8 cellular contexts compared by ENCODE assay signal in the genomic region with DNA sequence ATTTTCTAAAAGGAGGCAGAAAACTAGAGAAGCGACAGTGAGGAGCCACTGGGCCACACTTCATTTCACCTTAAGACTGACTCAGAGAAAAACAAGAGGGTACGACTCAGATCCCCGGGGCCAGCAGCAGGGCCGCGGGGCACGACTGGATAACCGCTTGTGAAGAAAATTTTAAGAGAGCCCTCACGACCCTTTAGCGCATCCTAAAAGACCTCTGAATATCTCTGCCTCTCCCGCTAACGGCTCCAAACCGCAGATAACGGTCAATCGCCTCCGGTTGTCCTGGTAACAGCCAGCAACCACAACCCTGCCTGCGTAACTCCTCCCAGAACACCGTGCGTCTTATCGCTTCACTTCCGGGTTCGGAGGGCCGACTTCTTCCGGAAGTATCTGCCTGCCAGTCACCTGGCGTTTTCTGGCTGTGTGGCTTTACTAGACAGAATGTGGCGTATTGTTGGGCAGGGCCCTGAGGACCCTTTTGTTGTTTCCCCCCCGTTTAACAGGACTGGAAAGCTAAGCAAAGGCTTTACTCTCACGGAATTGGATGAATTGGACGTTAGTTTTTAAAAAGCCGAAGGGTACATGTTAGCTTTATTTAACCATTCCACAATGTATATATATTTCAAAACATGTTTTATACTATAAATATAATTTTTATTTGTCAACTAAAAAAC. TPM values are rescaled to one million over a fixed set of nuclear protein-coding genes. Genes with fewer than 3 reads are reported as not detected.
DNase-seq lines count a peak whose midpoint lies in the region; ATAC-seq and TF ChIP-seq lines count a peak whose summit lies in the region.

No MANE protein-coding gene starts in this region.

- H3K4me1 ChIP-seq in OCI-LY1 (ENCODE audit: insufficient read depth, low read length, severe bottlenecking) (peaks cover 36% of the 10 kb centered on the region), mucosa of descending colon (ENCODE audit: low read depth) (peaks cover 5% of the 10 kb centered on the region)

- H3K4me3 ChIP-seq in OCI-LY1 (ENCODE audit: low read depth, low read length, poor library complexity, severe bottlenecking) (peak overlapping the region; percentile 83), mucosa of descending colon (no peak overlapping the region)

- peak overlapping the region; percentile 78 for H3K9ac ChIP-seq in OCI-LY1 (ENCODE audit: low read length)

- H3F3A ChIP-seq in OCI-LY1 (ENCODE audit: insufficient read depth, low read length) = no peaks in the 10 kb centered on the region

- H3K4me2 ChIP-seq in OCI-LY1 (ENCODE audit: low read length) = peak overlapping the region; percentile 90

- H2AFZ ChIP-seq in OCI-LY1 (ENCODE audit: low read length) = peak overlapping the region; percentile 58; the same call in 1 of the 2 replicates

- no peaks in the 10 kb centered on the region for H3K9me2 ChIP-seq in OCI-LY1 (ENCODE audit: low read depth, low read length)

- no peaks in the 10 kb centered on the region for H3K27me3 ChIP-seq in OCI-LY1 (ENCODE audit: insufficient read depth, low read length)

- H3K9me3 ChIP-seq in OCI-LY1 (ENCODE audit: low read length) = no peaks in the 10 kb centered on the region
- H3K9me3 ChIP-seq in mucosa of descending colon = no peaks in the 10 kb centered on the region

- peak; percentile 99 for ATAC-seq in GM21526 (IDR thresholded peaks at IDR 0.05; ENCODE audit: low FRiP score, unreplicated experiment)
- peak; percentile 99 for ATAC-seq in mucosa of descending colon

- no peaks in the 10 kb centered on the region for H4K20me1 ChIP-seq in OCI-LY1 (ENCODE audit: insufficient read depth, low read length)

- H3K36me3 ChIP-seq in OCI-LY1 (ENCODE audit: insufficient read depth, low read length) (no peaks in the 10 kb centered on the region), mucosa of descending colon (ENCODE audit: low read depth) (no peaks in the 10 kb centered on the region)

- DNase-seq in DMS 273 (lab: John Stamatoyannopoulos, UW; ENCODE audit: unreplicated experiment) (peak; percentile 95), HuH-7 (ENCODE audit: low spot score) (peak; percentile 92), activated T-cell treated with anti-CD3 and anti-CD28 coated beads for 1 hour (ENCODE audit: low read depth) (peak; percentile 82), epithelial cell of prostate (ENCODE audit: low read depth, low spot score) (peak; percentile 61), mucosa of descending colon (peak; percentile 89 to 94 (median 93))
- peak; percentile 76 to 86 for DNase-seq in stimulated activated CD8-positive, alpha-beta memory T cell treated with anti-CD3 and anti-CD28 coated beads, Interleukin-4, amount 100 ng/mL, for 1 hour (ENCODE audit: low read depth in 2 of 2, low spot score in 1 of 2)

- TF ChIP-seq CTCF in OCI-LY1 (IDR thresholded peaks at IDR 0.05; ENCODE audit: low read length) = no peak
- TF ChIP-seq CTCF in mucosa of descending colon (IDR thresholded peaks at IDR 0.05) = no peak

- H3K79me2 ChIP-seq in OCI-LY1 (ENCODE audit: insufficient read depth, low read length) = no peaks in the 10 kb centered on the region

- intact Hi-C loops in mucosa of descending colon (cut with DNase I, micrococcal nuclease) = no loop called here

- peak overlapping the region; percentile 82 for H3K27ac ChIP-seq in OCI-LY1 (ENCODE audit: low read depth, low read length, poor library complexity, severe bottlenecking)
- no peak overlapping the region for H3K27ac ChIP-seq in epithelial cell of prostate

RNA-seq across cellular contexts. Expression of a gene that starts 5.4 kb away (rescaled TPM):
- 10 to 100 TPM; 13.7 to 19.0 (median 15.3) TPM for total RNA-seq in mucosa of descending colon
